24 cellular contexts compared by ENCODE assay signal in genomic region chr3:6264906-6265305, GRCh38.
DNase-seq lines count a peak whose midpoint lies in the region; ATAC-seq and TF ChIP-seq lines count a peak whose summit lies in the region.
"Had no signal": no experiment of that assay in that cellular context is flagged by ENCODE, and none has a peak within 500 bp of the region (broad histone marks: within the 10 kb centered on the region; RNA-seq: fewer than 3 reads in every experiment).

No MANE protein-coding gene starts in this region.

- no peaks in the 10 kb centered on the region for H3K9me2 ChIP-seq in GM23338 (ENCODE audit: insufficient read depth)

- peaks cover 0 to 2% of the 10 kb centered on the region in 2 donors for H3K4me1 Mint-ChIP-seq in stimulated activated naive B cell treated with anti-CD40 and anti-IgM and Interleukin-4, amounts not matched to agents 10 μg/mL and 1 μg/mL and 100 μg/mL, for 72 hours
- H3K4me1 Mint-ChIP-seq in immature natural killer cell (no peaks in the 10 kb centered on the region), GM23338 (no peaks in the 10 kb centered on the region)
- H3K4me1 Mint-ChIP-seq: CD14-positive monocyte; CD4-positive, alpha-beta memory T cell; CD4-positive, CD25-positive, alpha-beta regulatory T cell; CD8-positive, alpha-beta memory T cell had no signal

- DNase-seq in stimulated activated naive B cell treated with anti-CD40 and anti-IgM and Interleukin-4, amounts not matched to agents 10 μg/mL and 1 μg/mL and 100 μg/mL, for 72 hours: no peak
- DNase-seq in immature natural killer cell (no peak), GM23338 (ENCODE audit: low spot score) (no peak), cerebellum (ENCODE audit: low spot score) (no peak), T-helper 2 cell (no peak)
- DNase-seq: 8988T; ACHN; BE2C; C1 segment of cervical spinal cord; CD4-positive, alpha-beta memory T cell; CD4-positive, CD25-positive, alpha-beta regulatory T cell; CD8-positive, alpha-beta memory T cell; COR-L47; DMS 273 treated with DMSO at 0.1 percent for 48 hours; DMS153; DMS53; DMS79; DND-41; GF-D8 had no signal

- H2AFZ ChIP-seq in GM23338: no peak overlapping the region

- H3K4me1 ChIP-seq in GM23338 (ENCODE audit: insufficient read depth): no peaks in the 10 kb centered on the region
- H3K4me1 ChIP-seq: BE2C, BLaER1 had no signal

- peaks cover 0 to 2% of the 10 kb centered on the region in 2 donors for H3K9me3 Mint-ChIP-seq in stimulated activated naive B cell treated with anti-CD40 and anti-IgM and Interleukin-4, amounts not matched to agents 10 μg/mL and 1 μg/mL and 100 μg/mL, for 72 hours
- H3K9me3 Mint-ChIP-seq in immature natural killer cell (peaks cover 0 to 13% (median 8%) of the 10 kb centered on the region in 6 donors), GM23338 (peaks cover 73% of the 10 kb centered on the region)

- no peaks in the 10 kb centered on the region for H3K27me3 ChIP-seq in GM23338 (ENCODE audit: insufficient read depth)
- H3K27me3 ChIP-seq: BE2C, BLaER1 had no signal

- no peaks in the 10 kb centered on the region for H3F3A ChIP-seq in GM23338 (replicated peaks; ENCODE audit: low read depth)

- H3K36me3 Mint-ChIP-seq in stimulated activated naive B cell treated with anti-CD40 and anti-IgM and Interleukin-4, amounts not matched to agents 10 μg/mL and 1 μg/mL and 100 μg/mL, for 72 hours: no peaks in the 10 kb centered on the region
- H3K36me3 Mint-ChIP-seq in immature natural killer cell: no peaks in the 10 kb centered on the region
- H3K36me3 Mint-ChIP-seq in GM23338 (ENCODE audit: low read depth): 0 out of 3 replicates have a peak, but pooled peaks cover 2% of the 10 kb centered on the region
- H3K36me3 Mint-ChIP-seq: CD14-positive monocyte; CD4-positive, alpha-beta memory T cell; CD4-positive, CD25-positive, alpha-beta regulatory T cell; CD8-positive, alpha-beta memory T cell had no signal

- no peaks in the 10 kb centered on the region for H4K20me1 ChIP-seq in GM23338 (replicated peaks; ENCODE audit: insufficient read depth)
- H4K20me1 ChIP-seq: BLaER1 had no signal

- H3K27ac Mint-ChIP-seq in stimulated activated naive B cell treated with anti-CD40 and anti-IgM and Interleukin-4, amounts not matched to agents 10 μg/mL and 1 μg/mL and 100 μg/mL, for 72 hours: no peak overlapping the region
- H3K27ac Mint-ChIP-seq in immature natural killer cell (no peak overlapping the region), GM23338 (no peak overlapping the region)
- H3K27ac Mint-ChIP-seq: CD14-positive monocyte; CD4-positive, alpha-beta memory T cell; CD4-positive, CD25-positive, alpha-beta regulatory T cell; CD8-positive, alpha-beta memory T cell had no signal

- TF ChIP-seq CTCF in GM23338 (conservative IDR thresholded peaks at IDR 0.05; ENCODE audit: low read depth in 2 of 2): no peak

- H3K4me3 ChIP-seq in GM23338: no peak overlapping the region
- H3K4me3 ChIP-seq: BLaER1 had no signal

- no peak overlapping the region for H3K4me3 Mint-ChIP-seq in stimulated activated naive B cell treated with anti-CD40 and anti-IgM and Interleukin-4, amounts not matched to agents 10 μg/mL and 1 μg/mL and 100 μg/mL, for 72 hours
- H3K4me3 Mint-ChIP-seq in immature natural killer cell (no peak overlapping the region), GM23338 (no peak overlapping the region)
- H3K4me3 Mint-ChIP-seq: CD14-positive monocyte; CD4-positive, alpha-beta memory T cell; CD4-positive, CD25-positive, alpha-beta regulatory T cell; CD8-positive, alpha-beta memory T cell had no signal

- no peak overlapping the region for H3K27ac ChIP-seq in GM23338 (ENCODE audit: low read depth)
- H3K27ac ChIP-seq: BLaER1 had no signal

- H3K4me2 ChIP-seq in GM23338: no peak overlapping the region
- H3K4me2 ChIP-seq: BLaER1 had no signal

- no peaks in the 10 kb centered on the region for H3K79me2 ChIP-seq in GM23338 (replicated peaks; ENCODE audit: insufficient read depth)

- H3K36me3 ChIP-seq in GM23338 (ENCODE audit: insufficient read depth): no peaks in the 10 kb centered on the region
- H3K36me3 ChIP-seq: BE2C, BLaER1 had no signal

- H3K27me3 Mint-ChIP-seq in stimulated activated naive B cell treated with anti-CD40 and anti-IgM and Interleukin-4, amounts not matched to agents 10 μg/mL and 1 μg/mL and 100 μg/mL, for 72 hours: peaks cover 0 to 4% of the 10 kb centered on the region in 2 donors
- no peaks in the 10 kb centered on the region for H3K27me3 Mint-ChIP-seq in immature natural killer cell (ENCODE audit: low read depth in 3 of 3)
- no peaks in the 10 kb centered on the region for H3K27me3 Mint-ChIP-seq in GM23338 (ENCODE audit: insufficient read depth, low read depth, poor library complexity)
- H3K27me3 Mint-ChIP-seq: CD4-positive, alpha-beta memory T cell; CD4-positive, CD25-positive, alpha-beta regulatory T cell; CD8-positive, alpha-beta memory T cell had no signal

- ATAC-seq in GM18517 (IDR thresholded peaks at IDR 0.05; ENCODE audit: unreplicated experiment) (peak; percentile 60), GM18907 (IDR thresholded peaks at IDR 0.05; ENCODE audit: unreplicated experiment) (peak; percentile 64), HG03571 (IDR thresholded peaks at IDR 0.05; ENCODE audit: unreplicated experiment) (peak; percentile 65), GM23338 (no peak)
- peak; percentile 41 to 68 for ATAC-seq in stimulated activated naive B cell treated with anti-CD40 and anti-IgM and Interleukin-4, amounts not matched to agents 10 μg/mL and 1 μg/mL and 100 μg/mL, for 72 hours (replicated peaks)

TF ChIP-seq in GM23338, 12 proteins besides CTCF, POLR2A, EP300 and RAD21:
- TF ChIP-seq REST (IDR thresholded peaks at IDR 0.05; ENCODE audit: unreplicated experiment) (no peak), NANOG (IDR thresholded peaks at IDR 0.05; ENCODE audit: borderline replicate concordance) (no peak), ETS1 (IDR thresholded peaks at IDR 0.05) (no peak), ZNF114 (CRISPR knock-in tag; IDR thresholded peaks at IDR 0.05) (no peak)
